11 cellular contexts compared by ENCODE assay signal in genomic region chr2:210531050-210531449, GRCh38.
"Had no signal": no experiment of that assay in that cellular context is flagged by ENCODE, and none has a peak within 500 bp of the region (broad histone marks: within the 10 kb centered on the region; RNA-seq: fewer than 3 reads in every experiment).

No MANE protein-coding gene starts in this region.

- H3K36me3 ChIP-seq: HAP-1 had no signal

- FAIRE-seq: H1, H54 had no signal

- H3K4me2 ChIP-seq: GM23338 had no signal

- H3K4me1 ChIP-seq: HAP-1 had no signal

- H3K9me3 ChIP-seq: HAP-1 had no signal

- H3K4me3 ChIP-seq: GM23248, GM23338, HAP-1 had no signal

- ATAC-seq: GM23338, HCT116 had no signal

- H2AFZ ChIP-seq: GM23248, GM23338 had no signal

- H3K27ac ChIP-seq: GM23248 had no signal

- H3K9ac ChIP-seq: GM23248 had no signal

- DNase-seq: GM23248, GOT3, H7, H9, HCEC 1CT, HFFc6 had no signal
